ENCODE assay signal across 8 cellular contexts in the genomic region with DNA sequence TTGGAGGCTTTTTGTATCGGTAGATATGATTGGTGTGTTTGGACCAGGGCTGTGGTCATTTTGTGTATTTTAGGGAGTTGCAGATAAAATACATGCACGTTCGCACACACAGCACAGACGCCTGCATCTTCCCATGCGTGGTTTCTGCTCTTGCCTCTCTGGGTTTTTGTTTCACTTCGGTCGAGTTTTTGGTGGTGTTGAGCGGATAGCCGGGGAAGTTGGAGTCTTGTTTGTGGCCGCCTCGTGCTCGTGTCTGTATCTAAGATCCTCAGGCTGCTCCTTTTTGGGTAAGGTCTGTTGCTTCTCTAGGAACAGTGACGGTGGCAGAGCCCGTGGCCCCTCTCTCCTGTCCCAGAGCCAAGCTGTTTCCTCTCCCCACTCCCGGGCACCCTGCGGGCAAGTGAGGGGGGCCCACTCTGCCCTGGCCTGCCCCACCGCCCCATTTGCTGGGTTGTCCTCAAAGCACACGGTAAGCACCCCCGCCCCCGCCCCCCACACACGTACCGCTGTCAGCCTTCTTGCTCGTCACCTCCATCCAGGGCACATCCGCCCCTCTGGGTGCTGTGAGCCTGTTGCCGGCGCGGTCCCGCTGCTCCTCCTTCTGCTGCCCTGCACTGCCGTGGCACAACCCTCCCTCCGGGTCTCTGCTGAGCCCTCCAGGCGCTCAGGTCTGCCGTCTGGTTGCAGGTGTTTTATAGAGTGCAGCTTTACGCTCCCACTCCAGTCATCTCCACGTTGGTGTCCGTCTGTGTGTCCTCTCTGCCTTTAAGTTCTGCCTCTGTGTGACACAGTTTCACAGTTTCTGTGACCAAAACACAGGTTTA. TPM values are rescaled to one million over a fixed set of nuclear protein-coding genes. Genes with fewer than 3 reads are reported as not detected.
DNase-seq lines count a peak whose midpoint lies in the region; ATAC-seq, FAIRE-seq and TF ChIP-seq lines count a peak whose summit lies in the region.

No MANE protein-coding gene starts in this region.

- H3K27ac Mint-ChIP-seq in stimulated activated naive B cell treated with anti-CD40 and anti-IgM and Interleukin-4, amounts not matched to agents 10 μg/mL and 1 μg/mL and 100 μg/mL, for 72 hours, result peak overlapping the region; percentile 86

- no peak for FAIRE-seq in keratinocyte (lab: Jason Lieb, UNC)

- no peak for TF ChIP-seq CTCF in GM06990 (IDR thresholded peaks at IDR 0.05; ENCODE audit: insufficient read depth, low read length, poor library complexity, severe bottlenecking)
- no peak for TF ChIP-seq CTCF in MM.1S (IDR thresholded peaks at IDR 0.05; ENCODE audit: low read length)
- TF ChIP-seq CTCF in keratinocyte (optimal IDR thresholded peaks at IDR 0.05 in 1 of 3, IDR thresholded peaks at IDR 0.05 in 1 of 3, conservative IDR thresholded peaks at IDR 0.05 in 1 of 3; ENCODE audit: extremely low read depth in 1 of 3, insufficient read depth in 2 of 3, low read length in 3 of 3), result no peak
- TF ChIP-seq CTCF in smooth muscle cell (IDR thresholded peaks at IDR 0.05; ENCODE audit: borderline replicate concordance, insufficient read depth, poor library complexity, severe bottlenecking), result no peak

- dilution Hi-C loops in keratinocyte (cut with MboI; ENCODE audit: extremely low pct_ligation_motif_present, low sequenced_read_pairs), result no loop called here

- ATAC-seq in stimulated activated naive B cell treated with anti-CD40 and anti-IgM and Interleukin-4, amounts not matched to agents 10 μg/mL and 1 μg/mL and 100 μg/mL, for 72 hours (replicated peaks), result peak; percentile 73 to 74
- ATAC-seq in HG03571 (IDR thresholded peaks at IDR 0.05; ENCODE audit: unreplicated experiment), result no peak

- H3K36me3 ChIP-seq in GM06990 (ENCODE audit: control insufficient read depth, insufficient read depth, low read length), result no peaks in the 10 kb centered on the region
- no peaks in the 10 kb centered on the region for H3K36me3 ChIP-seq in MM.1S (replicated peaks; ENCODE audit: insufficient read depth, low read length)
- no peaks in the 10 kb centered on the region for H3K36me3 ChIP-seq in keratinocyte (ENCODE audit: control insufficient read depth in 2 of 2, extremely low read depth in 1 of 2, insufficient read depth in 2 of 2, low read length in 2 of 2)
- H3K36me3 ChIP-seq in smooth muscle cell (ENCODE audit: low read depth), result no peaks in the 10 kb centered on the region

- peaks cover 5 to 8% of the 10 kb centered on the region in 2 donors for H3K9me3 Mint-ChIP-seq in stimulated activated naive B cell treated with anti-CD40 and anti-IgM and Interleukin-4, amounts not matched to agents 10 μg/mL and 1 μg/mL and 100 μg/mL, for 72 hours

- no peaks in the 10 kb centered on the region; the same call in none of the 2 replicates for H4K20me1 ChIP-seq in MM.1S (ENCODE audit: insufficient read depth, low read length)
- peaks cover 4% of the 10 kb centered on the region for H4K20me1 ChIP-seq in keratinocyte (ENCODE audit: control insufficient read depth, extremely low read depth, insufficient read depth, low read length)
- H4K20me1 ChIP-seq in smooth muscle cell (ENCODE audit: low read depth), result peaks cover 83% of the 10 kb centered on the region

- 84% methylated on average over 24 of the region's 35 CpGs for WGBS in smooth muscle cell (ENCODE audit: low lambda C conversion rate)

- H3K4me1 Mint-ChIP-seq in stimulated activated naive B cell treated with anti-CD40 and anti-IgM and Interleukin-4, amounts not matched to agents 10 μg/mL and 1 μg/mL and 100 μg/mL, for 72 hours, result peaks cover 50 to 75% of the 10 kb centered on the region in 2 donors

- H3K4me3 ChIP-seq in GM06990 (replicated peaks; ENCODE audit: low read depth, low read length) (peak overlapping the region; percentile 62), MM.1S (ENCODE audit: low read length) (peak overlapping the region; percentile 65), keratinocyte (ENCODE audit: control insufficient read depth in 2 of 3, extremely low read depth in 1 of 3, insufficient read depth in 2 of 3, low read depth in 1 of 3, low read length in 3 of 3) (peak overlapping the region; percentile 18 to 59 (median 57)), smooth muscle cell (no peak overlapping the region)

- H3K9me3 ChIP-seq in MM.1S (replicated peaks; ENCODE audit: insufficient read depth, low read length) (no peaks in the 10 kb centered on the region), keratinocyte (ENCODE audit: control insufficient read depth, low read depth, low read length) (no peaks in the 10 kb centered on the region), smooth muscle cell (replicated peaks; ENCODE audit: low read depth) (no peaks in the 10 kb centered on the region)

- H2AFZ ChIP-seq in MM.1S (ENCODE audit: low read length) (peak overlapping the region; percentile 13; the same call in 1 of the 2 replicates), keratinocyte (ENCODE audit: control insufficient read depth, low read length) (peak overlapping the region; percentile 33), smooth muscle cell (ENCODE audit: low read depth) (no peak overlapping the region)

- H3K4me1 ChIP-seq in MM.1S (ENCODE audit: low read length) (peaks cover 14% of the 10 kb centered on the region), keratinocyte (ENCODE audit: control insufficient read depth, extremely low read depth, insufficient read depth, low read length) (peaks cover 8% of the 10 kb centered on the region), smooth muscle cell (ENCODE audit: low read depth) (peaks cover 17% of the 10 kb centered on the region)

- peak; percentile 76 for DNase-seq in GM06990 (ENCODE audit: extremely low read depth, insufficient read length)
- peak; percentile 83 for DNase-seq in MM.1S
- DNase-seq in activated T-helper 1 cell treated with anti-CD3 and anti-CD28 coated beads, Interleukin-2, amount 50 U/mL, for 16 hours (ENCODE audit: low read depth in 1 of 2, low spot score in 1 of 2), result peak; percentile 26 to 39
- DNase-seq in keratinocyte (ENCODE audit: low read depth, low spot score), result no peak
- DNase-seq in stimulated activated naive B cell treated with anti-CD40 and anti-IgM and Interleukin-4, amounts not matched to agents 10 μg/mL and 1 μg/mL and 100 μg/mL, for 72 hours, result no peak
- DNase-seq in smooth muscle cell (lab: John Stamatoyannopoulos, UW; ENCODE audit: unreplicated experiment), result no peak
- no peak for DNase-seq in NCI-H510A treated with DMSO at 0.1 percent for 48 hours (lab: John Stamatoyannopoulos, UW)

- H3K27me3 Mint-ChIP-seq in stimulated activated naive B cell treated with anti-CD40 and anti-IgM and Interleukin-4, amounts not matched to agents 10 μg/mL and 1 μg/mL and 100 μg/mL, for 72 hours, result no peaks in the 10 kb centered on the region

- H3K9me2 ChIP-seq in MM.1S (replicated peaks; ENCODE audit: insufficient read depth, low read length), result no peaks in the 10 kb centered on the region

- H3F3A ChIP-seq in MM.1S (ENCODE audit: insufficient read depth, low read length), result peaks cover 20% of the 10 kb centered on the region
- no peaks in the 10 kb centered on the region for H3F3A ChIP-seq in smooth muscle cell (ENCODE audit: low read depth)

- H3K27me3 ChIP-seq in GM06990 (replicated peaks; ENCODE audit: control insufficient read depth, insufficient read depth, low read length) (no peaks in the 10 kb centered on the region), MM.1S (replicated peaks; ENCODE audit: insufficient read depth, low read length) (no peaks in the 10 kb centered on the region), keratinocyte (ENCODE audit: control insufficient read depth, extremely low read depth, insufficient read depth, low read length) (no peaks in the 10 kb centered on the region), smooth muscle cell (ENCODE audit: low read depth) (no peaks in the 10 kb centered on the region)

- peaks cover 20 to 53% of the 10 kb centered on the region in 2 donors for H3K36me3 Mint-ChIP-seq in stimulated activated naive B cell treated with anti-CD40 and anti-IgM and Interleukin-4, amounts not matched to agents 10 μg/mL and 1 μg/mL and 100 μg/mL, for 72 hours

- H3K9ac ChIP-seq in MM.1S (ENCODE audit: low read length) (peak overlapping the region; percentile 48), keratinocyte (ENCODE audit: control insufficient read depth, extremely low read depth, insufficient read depth, low read length) (peak overlapping the region; percentile 47), smooth muscle cell (ENCODE audit: low read depth) (no peak overlapping the region)

- H3K4me2 ChIP-seq in MM.1S (ENCODE audit: low read depth, low read length) (peak overlapping the region; percentile 69), keratinocyte (ENCODE audit: control insufficient read depth, extremely low read depth, insufficient read depth, low read depth, low read length) (peak overlapping the region; percentile 87), smooth muscle cell (no peak overlapping the region)

- H3K27ac ChIP-seq in MM.1S (ENCODE audit: low read length) (peak overlapping the region; percentile 60; the same call in 1 of the 2 replicates), keratinocyte (ENCODE audit: control insufficient read depth, insufficient read depth, low read length) (no peak overlapping the region), smooth muscle cell (ENCODE audit: low read depth) (no peak overlapping the region)

- H3K79me2 ChIP-seq in MM.1S (ENCODE audit: low read length) (peaks cover 97% of the 10 kb centered on the region), keratinocyte (ENCODE audit: control insufficient read depth, insufficient read depth, low read length) (peaks cover 26% of the 10 kb centered on the region), smooth muscle cell (ENCODE audit: low read depth) (peaks cover 31% of the 10 kb centered on the region)

- peak overlapping the region; percentile 83 to 87 for H3K4me3 Mint-ChIP-seq in stimulated activated naive B cell treated with anti-CD40 and anti-IgM and Interleukin-4, amounts not matched to agents 10 μg/mL and 1 μg/mL and 100 μg/mL, for 72 hours

- no peaks in the 10 kb centered on the region for H3K9me1 ChIP-seq in keratinocyte (ENCODE audit: control insufficient read depth, extremely low read depth, insufficient read depth, low read length)

RNA-seq across cellular contexts. Expression of a gene that starts 51.9 kb away (rescaled TPM):
- 21.6 to 23.4 TPM (median 21.7 TPM) in 3 replicates for polyA plus RNA-seq in keratinocyte
- 28.0 TPM for polyA plus RNA-seq in keratinocyte (2011; ENCODE audit: low read depth)
- 15.5 and 22.7 TPM in 2 replicates for polyA plus RNA-seq in keratinocyte (2011; cell fraction: cytosol; rRNA removed)
- polyA plus RNA-seq in keratinocyte (2011; cell fraction: nucleus; rRNA removed), result 29.1 and 29.4 TPM in 2 replicates
- polyA plus RNA-seq in keratinocyte (2012; ENCODE audit: low replicate concordance), result 17.2 and 38.7 TPM in 2 replicates
- 37.9 to 78.6 TPM (median 39.4 TPM) in 3 replicates for polyA minus RNA-seq in keratinocyte
- 41.2 TPM for polyA minus RNA-seq in keratinocyte (2011; cell fraction: cytosol; rRNA and poly(A)+ RNA removed)
- 25.7 and 38.9 TPM in 2 replicates for polyA minus RNA-seq in keratinocyte (2011; cell fraction: nucleus; rRNA and poly(A)+ RNA removed)
- 12.1 and 17.2 TPM in 2 replicates for total RNA-seq in smooth muscle cell
- polyA plus RNA-seq in smooth muscle cell, result 10.9 and 17.4 TPM in 2 replicates

Comparison
In these comparisons a context has a peak if more than half of its experiments do, and no peak if none do; other contexts are left out.
1. DNase-seq: peak in GM06990 (single experiment), MM.1S (single experiment) and activated T-helper 1 cell treated with anti-CD3 and anti-CD28 coated beads, Interleukin-2, amount 50 U/mL, for 16 hours (2 of 2); none in keratinocyte (single experiment), stimulated activated naive B cell treated with anti-CD40 and anti-IgM and Interleukin-4, amounts not matched to agents 10 μg/mL and 1 μg/mL and 100 μg/mL, for 72 hours (single experiment), smooth muscle cell (single experiment) and NCI-H510A treated with DMSO at 0.1 percent for 48 hours (single experiment).